ENCODE assay signal across 18 cellular contexts in the genomic region with DNA sequence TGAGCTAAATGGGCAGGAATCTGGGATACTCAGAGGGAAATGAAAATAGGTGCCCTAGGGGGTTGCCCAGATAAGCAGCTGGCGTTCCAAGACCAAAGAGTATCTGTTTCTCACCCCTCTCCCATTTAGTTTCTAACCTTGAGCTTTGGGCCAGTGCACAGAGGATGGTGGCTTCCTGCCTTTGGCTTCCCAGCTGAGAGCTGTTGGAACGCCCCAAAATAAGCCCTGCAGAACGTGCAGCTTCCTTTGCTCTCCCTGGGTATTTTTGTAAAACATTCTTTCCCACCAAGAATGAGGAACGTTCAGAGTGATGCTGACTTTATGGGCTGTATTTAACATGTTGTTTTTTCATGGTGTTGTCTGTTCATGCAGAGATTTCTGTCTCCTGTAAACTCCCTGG.
A peak's percentile ranks its signal among the peaks of the same experiment; 100 is the strongest.
DNase-seq lines count a peak whose midpoint lies in the region; ATAC-seq and TF ChIP-seq lines count a peak whose summit lies in the region.
"Had no signal": no experiment of that assay in that cellular context is flagged by ENCODE, and none has a peak within 500 bp of the region (broad histone marks: within the 10 kb centered on the region; RNA-seq: fewer than 3 reads in every experiment).

No MANE protein-coding gene starts in this region.

- H3K27me3 ChIP-seq in colonic mucosa = no peaks in the 10 kb centered on the region
- H3K27me3 ChIP-seq in psoas muscle (ENCODE audit: insufficient read depth in 3 of 3, low read length in 2 of 3) = no peaks in the 10 kb centered on the region
- H3K27me3 ChIP-seq in H7 (ENCODE audit: control insufficient read depth, insufficient read depth, low read length) = no peaks in the 10 kb centered on the region

- peaks cover 29% of the 10 kb centered on the region for H3K4me1 Mint-ChIP-seq in activated CD8-positive, alpha-beta T cell treated with anti-CD3 and anti-CD28 coated beads, Interleukin-2, amount 10 ng/mL, durations not matched to agents 7 days and 5 days (ENCODE audit: low read depth)
- peaks cover 21% of the 10 kb centered on the region for H3K4me1 Mint-ChIP-seq in activated CD8-positive, alpha-beta T cell treated with anti-CD3 and anti-CD28 coated beads for 36 hours (ENCODE audit: low read depth)

- H3K4me1 ChIP-seq in colonic mucosa = peaks cover 21% of the 10 kb centered on the region
- peaks cover 49% of the 10 kb centered on the region for H3K4me1 ChIP-seq in psoas muscle
- H3K4me1 ChIP-seq in urinary bladder (ENCODE audit: insufficient read depth) = peaks cover 2% of the 10 kb centered on the region

- no peak for DNase-seq in activated CD8-positive, alpha-beta T cell treated with anti-CD3 and anti-CD28 coated beads, Interleukin-2, amount 10 ng/mL, durations not matched to agents 7 days and 5 days
- DNase-seq in activated CD8-positive, alpha-beta T cell treated with anti-CD3 and anti-CD28 coated beads for 36 hours = no peak
- DNase-seq in colonic mucosa (no peak), psoas muscle (no peak), COLO668 (lab: John Stamatoyannopoulos, UW; ENCODE audit: unreplicated experiment) (no peak), NCI-H345 (lab: John Stamatoyannopoulos, UW) (no peak), H7 (no peak)
- DNase-seq: activated CD4-positive, alpha-beta T cell treated with anti-CD3 and anti-CD28 coated beads for 48 hours; activated naive CD4-positive, alpha-beta T cell treated with anti-CD3 and anti-CD28 coated beads, Interleukin-2, amount 50 U/mL, for 16 hours; effector CD4-positive, alpha-beta T cell; naive thymus-derived CD8-positive, alpha-beta T cell; NCI-H2029; NCI-H510A; T1000 had no signal

- no peaks in the 10 kb centered on the region for H3K9me3 Mint-ChIP-seq in activated CD8-positive, alpha-beta T cell treated with anti-CD3 and anti-CD28 coated beads, Interleukin-2, amount 10 ng/mL, durations not matched to agents 7 days and 5 days (ENCODE audit: insufficient read depth)
- no peaks in the 10 kb centered on the region for H3K9me3 Mint-ChIP-seq in activated CD8-positive, alpha-beta T cell treated with anti-CD3 and anti-CD28 coated beads for 36 hours
- H3K9me3 Mint-ChIP-seq: naive thymus-derived CD8-positive, alpha-beta T cell; stimulated activated naive CD8-positive, alpha-beta T cell treated with anti-CD3 and anti-CD28 coated beads, Interleukin-15, Interleukin-2, amounts not matched to agents 100 ng/mL and 50 ng/mL, for 24 hours had no signal

- peak overlapping the region in 1 of 2 donors; percentile 35 for H3K9ac ChIP-seq in colonic mucosa (ENCODE audit: low read depth in 2 of 2, low read length in 2 of 2)

- 36 to 55% (median 40%) methylated on average over 4 of the region's 4 CpGs for WGBS in psoas muscle, 3 donors
- WGBS in urinary bladder = 35% methylated on average over 4 of the region's 4 CpGs

- H3K27ac Mint-ChIP-seq in activated CD8-positive, alpha-beta T cell treated with anti-CD3 and anti-CD28 coated beads, Interleukin-2, amount 10 ng/mL, durations not matched to agents 7 days and 5 days = peak overlapping the region; percentile 62
- no peak overlapping the region for H3K27ac Mint-ChIP-seq in activated CD8-positive, alpha-beta T cell treated with anti-CD3 and anti-CD28 coated beads for 36 hours

- no peak for ATAC-seq in activated CD8-positive, alpha-beta T cell treated with anti-CD3 and anti-CD28 coated beads, Interleukin-2, amount 10 ng/mL, durations not matched to agents 7 days and 5 days
- no peak for ATAC-seq in activated CD8-positive, alpha-beta T cell treated with anti-CD3 and anti-CD28 coated beads for 36 hours
- no peak for ATAC-seq in psoas muscle

- H3K27me3 Mint-ChIP-seq in activated CD8-positive, alpha-beta T cell treated with anti-CD3 and anti-CD28 coated beads, Interleukin-2, amount 10 ng/mL, durations not matched to agents 7 days and 5 days (ENCODE audit: low read depth) = no peaks in the 10 kb centered on the region
- no peaks in the 10 kb centered on the region for H3K27me3 Mint-ChIP-seq in activated CD8-positive, alpha-beta T cell treated with anti-CD3 and anti-CD28 coated beads for 36 hours
- H3K27me3 Mint-ChIP-seq: naive thymus-derived CD8-positive, alpha-beta T cell; stimulated activated naive CD8-positive, alpha-beta T cell treated with anti-CD3 and anti-CD28 coated beads, Interleukin-15, Interleukin-2, amounts not matched to agents 100 ng/mL and 50 ng/mL, for 24 hours had no signal

- H3K4me3 Mint-ChIP-seq in activated CD8-positive, alpha-beta T cell treated with anti-CD3 and anti-CD28 coated beads, Interleukin-2, amount 10 ng/mL, durations not matched to agents 7 days and 5 days = no peak overlapping the region
- H3K4me3 Mint-ChIP-seq in activated CD8-positive, alpha-beta T cell treated with anti-CD3 and anti-CD28 coated beads for 36 hours = no peak overlapping the region
- H3K4me3 Mint-ChIP-seq: naive thymus-derived CD8-positive, alpha-beta T cell; stimulated activated naive CD8-positive, alpha-beta T cell treated with anti-CD3 and anti-CD28 coated beads, Interleukin-15, Interleukin-2, amounts not matched to agents 100 ng/mL and 50 ng/mL, for 24 hours had no signal

- H3K36me3 ChIP-seq in colonic mucosa = no peaks in the 10 kb centered on the region
- peaks cover 0 to 2% of the 10 kb centered on the region in 2 donors for H3K36me3 ChIP-seq in psoas muscle (ENCODE audit: insufficient read depth in 1 of 2, low read depth in 1 of 2)
- H3K36me3 ChIP-seq in urinary bladder (ENCODE audit: insufficient read depth) = no peaks in the 10 kb centered on the region
- H3K36me3 ChIP-seq in H7 (replicated peaks; ENCODE audit: control insufficient read depth, insufficient read depth, low read length) = no peaks in the 10 kb centered on the region

- no peak for TF ChIP-seq CTCF in activated CD8-positive, alpha-beta T cell treated with anti-CD3 and anti-CD28 coated beads for 36 hours (IDR thresholded peaks at IDR 0.05)
- TF ChIP-seq CTCF in colonic mucosa (IDR thresholded peaks at IDR 0.05) (no peak), psoas muscle (IDR thresholded peaks at IDR 0.05) (no peak)

- H3K36me3 Mint-ChIP-seq in activated CD8-positive, alpha-beta T cell treated with anti-CD3 and anti-CD28 coated beads, Interleukin-2, amount 10 ng/mL, durations not matched to agents 7 days and 5 days (ENCODE audit: low read depth) = peaks cover 9% of the 10 kb centered on the region
- peaks cover 2% of the 10 kb centered on the region for H3K36me3 Mint-ChIP-seq in activated CD8-positive, alpha-beta T cell treated with anti-CD3 and anti-CD28 coated beads for 36 hours (ENCODE audit: low read depth)

- H3K9me3 ChIP-seq in colonic mucosa = no peaks in the 10 kb centered on the region
- H3K9me3 ChIP-seq in psoas muscle = no peaks in the 10 kb centered on the region

- H3K27ac ChIP-seq in colonic mucosa (peak overlapping the region; percentile 52), psoas muscle (peak overlapping the region; percentile 87), urinary bladder (ENCODE audit: low read depth) (peak overlapping the region; percentile 54)
- H3K27ac ChIP-seq: 22Rv1, C4-2B had no signal

- CTCF ChIA-PET in activated CD8-positive, alpha-beta T cell treated with anti-CD3 and anti-CD28 coated beads, Interleukin-2, amount 10 ng/mL, durations not matched to agents 7 days and 5 days (lab: Charles Lee) = interaction anchor here (1.3 to 2.4 kb wide), 2 partner anchors 470 to 477 kb away, joined by 4 to 10 read pairs; no protein-coding TSS in a partner anchor
- CTCF ChIA-PET in activated CD8-positive, alpha-beta T cell treated with anti-CD3 and anti-CD28 coated beads for 36 hours (lab: Charles Lee) = interaction anchor here (0.6 to 1.5 kb wide), 2 partner anchors 13 to 53 kb away, joined by 3 to 4 read pairs; no protein-coding TSS in a partner anchor

- POLR2A ChIA-PET in activated CD8-positive, alpha-beta T cell treated with anti-CD3 and anti-CD28 coated beads, Interleukin-2, amount 10 ng/mL, durations not matched to agents 7 days and 5 days (lab: Charles Lee) = interaction anchor here (0.9 to 1.1 kb wide), 2 partner anchors 472 to 477 kb away, joined by 3 to 4 read pairs; partner anchors contain the start of gene BCL6
- POLR2A ChIA-PET in activated CD8-positive, alpha-beta T cell treated with anti-CD3 and anti-CD28 coated beads for 36 hours (lab: Charles Lee) = interaction anchor here (1.0 kb wide), 1 partner anchor 14 kb away, joined by 3 read pairs; no protein-coding TSS in a partner anchor

- no peak overlapping the region for H3K4me3 ChIP-seq in colonic mucosa
- no peak overlapping the region for H3K4me3 ChIP-seq in psoas muscle
- H3K4me3 ChIP-seq in urinary bladder (ENCODE audit: low read depth, low read length) = no peak overlapping the region
- H3K4me3 ChIP-seq in H7 (ENCODE audit: insufficient read depth, low read depth, low read length) = no peak overlapping the region

- intact Hi-C loops in activated CD8-positive, alpha-beta T cell treated with anti-CD3 and anti-CD28 coated beads for 36 hours (cut with micrococcal nuclease) = no loop called here
- intact Hi-C loops in colonic mucosa (cut with DNase I) (no loop called here), psoas muscle (cut with DNase I) (no loop called here)
